ENCODE assay signal across 10 cellular contexts in the genomic region with DNA sequence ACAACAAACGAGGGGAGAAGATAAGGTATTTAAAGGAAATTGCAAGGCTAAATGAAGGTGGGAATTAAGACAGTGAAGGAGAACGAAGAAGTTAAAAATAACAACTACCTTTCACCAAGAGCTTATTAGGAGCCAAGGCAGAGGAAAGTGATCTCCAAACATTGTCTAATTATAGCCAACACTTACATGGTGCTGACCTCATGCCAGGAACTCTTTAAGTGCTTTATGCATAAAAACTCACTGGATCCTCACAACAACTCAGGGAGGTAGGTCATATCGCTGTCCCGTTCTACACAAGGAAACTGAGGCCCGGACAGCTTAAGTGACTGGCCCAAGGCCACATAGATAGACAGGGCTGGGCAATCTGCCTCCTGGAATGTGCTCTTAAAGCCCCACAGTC. TPM values are rescaled to one million over a fixed set of nuclear protein-coding genes. Genes with fewer than 3 reads are reported as not detected.
A peak's percentile ranks its signal among the peaks of the same experiment; 100 is the strongest.
DNase-seq lines count a peak whose midpoint lies in the region; ATAC-seq lines count a peak whose summit lies in the region.
"Had no signal": no experiment of that assay in that cellular context is flagged by ENCODE, and none has a peak within 500 bp of the region (broad histone marks: within the 10 kb centered on the region; RNA-seq: fewer than 3 reads in every experiment).

No MANE protein-coding gene starts in this region.

- no peak for ATAC-seq in stimulated activated naive CD8-positive, alpha-beta T cell treated with anti-CD3 and anti-CD28 coated beads, Interleukin-15, Interleukin-2, amounts not matched to agents 100 U/mL and 50 U/mL, for 24 hours
- no peak for ATAC-seq in naive thymus-derived CD4-positive, alpha-beta T cell

- H3K9me3 ChIP-seq in naive thymus-derived CD4-positive, alpha-beta T cell (ENCODE audit: control insufficient read depth in 2 of 3, low read length in 3 of 3) = no peaks in the 10 kb centered on the region

- POLR2A ChIA-PET in naive thymus-derived CD4-positive, alpha-beta T cell (lab: Charles Lee) = interaction anchor here (0.9 to 10.5 kb wide), 9 partner anchors 8 to 95 kb away, joined by 3 to 162 read pairs (median 7); a partner anchor contains a TSS

- H3K36me3 Mint-ChIP-seq in stimulated activated naive CD8-positive, alpha-beta T cell treated with anti-CD3 and anti-CD28 coated beads, Interleukin-15, Interleukin-2, amounts not matched to agents 100 ng/mL and 50 ng/mL, for 24 hours (ENCODE audit: low read depth) = no peaks in the 10 kb centered on the region
- H3K36me3 Mint-ChIP-seq in naive thymus-derived CD4-positive, alpha-beta T cell = peaks cover 0 to 1% (median 0%) of the 10 kb centered on the region in 5 donors

- H3K4me1 Mint-ChIP-seq in stimulated activated naive CD8-positive, alpha-beta T cell treated with anti-CD3 and anti-CD28 coated beads, Interleukin-15, Interleukin-2, amounts not matched to agents 100 ng/mL and 50 ng/mL, for 24 hours (ENCODE audit: low read depth) = peaks cover 44% of the 10 kb centered on the region
- peaks cover 23 to 36% (median 28%) of the 10 kb centered on the region in 7 donors for H3K4me1 Mint-ChIP-seq in naive thymus-derived CD4-positive, alpha-beta T cell

- H3K27me3 Mint-ChIP-seq in stimulated activated naive CD8-positive, alpha-beta T cell treated with anti-CD3 and anti-CD28 coated beads, Interleukin-15, Interleukin-2, amounts not matched to agents 100 ng/mL and 50 ng/mL, for 24 hours = no peaks in the 10 kb centered on the region
- peaks cover 0 to 5% (median 0%) of the 10 kb centered on the region in 5 donors for H3K27me3 Mint-ChIP-seq in naive thymus-derived CD4-positive, alpha-beta T cell

- peak overlapping the region; percentile 86 for H3K27ac ChIP-seq in caudate nucleus (ENCODE audit: low read depth, low read length)
- H3K27ac ChIP-seq in naive thymus-derived CD4-positive, alpha-beta T cell (ENCODE audit: low read depth, low read length) = peak overlapping the region; percentile 69

- H3K4me1 ChIP-seq in naive thymus-derived CD4-positive, alpha-beta T cell (ENCODE audit: control insufficient read depth in 2 of 2, insufficient read depth in 2 of 2, low read length in 2 of 2) = peaks cover 17 to 29% of the 10 kb centered on the region in 2 donors

- CTCF ChIA-PET in naive thymus-derived CD4-positive, alpha-beta T cell (lab: Charles Lee) = interaction anchor here (1.2 to 14.8 kb wide), 21 partner anchors 10 to 325 kb away, joined by 3 to 457 read pairs (median 10); a partner anchor contains a TSS

- no peaks in the 10 kb centered on the region for H3K27me3 ChIP-seq in naive thymus-derived CD4-positive, alpha-beta T cell (ENCODE audit: control insufficient read depth in 2 of 2, insufficient read depth in 2 of 2, low read length in 2 of 2)

- intact Hi-C loops in naive thymus-derived CD4-positive, alpha-beta T cell (cut with micrococcal nuclease) = loop anchor here (10.0 kb wide), 2 partner anchors 219 to 979 kb away; a partner anchor contains a TSS

- H3K4me3 ChIP-seq in naive thymus-derived CD4-positive, alpha-beta T cell (ENCODE audit: low read length) = no peak overlapping the region

- no peaks in the 10 kb centered on the region for H3K36me3 ChIP-seq in naive thymus-derived CD4-positive, alpha-beta T cell (ENCODE audit: control insufficient read depth in 2 of 3, insufficient read depth in 3 of 3, low read length in 3 of 3)
- H3K36me3 ChIP-seq: WERI-Rb-1 had no signal

- no peak for DNase-seq in stimulated activated naive CD8-positive, alpha-beta T cell treated with anti-CD3 and anti-CD28 coated beads, Interleukin-15, Interleukin-2, amounts not matched to agents 100 U/mL and 50 U/mL, for 24 hours
- DNase-seq in caudate nucleus (lab: John Stamatoyannopoulos, UW) (no peak), retina (no peak), putamen (ENCODE audit: low spot score) (no peak), iPS-NIHi11 (ENCODE audit: low spot score) (no peak)
- no peak for DNase-seq in naive thymus-derived CD4-positive, alpha-beta T cell
- no peak for DNase-seq in stimulated activated naive CD4-positive, alpha-beta T cell treated with Interleukin-2 at 50 U/mL for 16 hours (lab: John Stamatoyannopoulos, UW)

- no peaks in the 10 kb centered on the region for H3K9me3 Mint-ChIP-seq in stimulated activated naive CD8-positive, alpha-beta T cell treated with anti-CD3 and anti-CD28 coated beads, Interleukin-15, Interleukin-2, amounts not matched to agents 100 ng/mL and 50 ng/mL, for 24 hours
- no peaks in the 10 kb centered on the region for H3K9me3 Mint-ChIP-seq in naive thymus-derived CD4-positive, alpha-beta T cell

- peak overlapping the region; percentile 79 for H3K27ac Mint-ChIP-seq in stimulated activated naive CD8-positive, alpha-beta T cell treated with anti-CD3 and anti-CD28 coated beads, Interleukin-15, Interleukin-2, amounts not matched to agents 100 ng/mL and 50 ng/mL, for 24 hours
- H3K27ac Mint-ChIP-seq in naive thymus-derived CD4-positive, alpha-beta T cell = peak overlapping the region in 7 of 9 donors; percentile 87 to 99 (median 90)

- H3K4me3 Mint-ChIP-seq in stimulated activated naive CD8-positive, alpha-beta T cell treated with anti-CD3 and anti-CD28 coated beads, Interleukin-15, Interleukin-2, amounts not matched to agents 100 ng/mL and 50 ng/mL, for 24 hours = peak overlapping the region; percentile 77
- H3K4me3 Mint-ChIP-seq in naive thymus-derived CD4-positive, alpha-beta T cell = peak overlapping the region in 1 of 10 donors; percentile 94

RNA-seq across cellular contexts. Expression of a gene that starts 19.5 kb away (rescaled TPM):
- total RNA-seq in naive thymus-derived CD4-positive, alpha-beta T cell = 100 to 1,000 TPM in 2 of 5 experiments, 10 to 100 TPM in 2, 1 to 10 TPM in 1; 5.6 to 501 (median 33.7) TPM
- 1 to 10 TPM; 1.1 to 1.3 TPM for polyA plus RNA-seq in naive thymus-derived CD4-positive, alpha-beta T cell

RNA-seq across cellular contexts. Expression of a gene that starts 25.0 kb away (rescaled TPM):
- 100 to 1,000 TPM in 2 of 5 experiments, 1 to 10 TPM in 1, under 1 TPM in 2; 0.89 to 279 (median 7.1) TPM for total RNA-seq in naive thymus-derived CD4-positive, alpha-beta T cell
- polyA plus RNA-seq in naive thymus-derived CD4-positive, alpha-beta T cell = 1 to 10 TPM in 1 of 2 donors, under 1 TPM in 1; 0.28 to 1.1 TPM

RNA-seq across cellular contexts. Expression of a gene that starts 43.5 kb away (rescaled TPM):
- 10 to 100 TPM; 20.7 to 39.7 (median 34.3) TPM for total RNA-seq in naive thymus-derived CD4-positive, alpha-beta T cell
- 10 to 100 TPM; 20.9 to 30.9 TPM for polyA plus RNA-seq in naive thymus-derived CD4-positive, alpha-beta T cell

RNA-seq across cellular contexts. Expression of a gene that starts 53.2 kb away (rescaled TPM):
- under 1 TPM in 2 of 5 experiments, not detected in 3; 0.24 to 0.27 TPM for total RNA-seq in naive thymus-derived CD4-positive, alpha-beta T cell
- polyA plus RNA-seq in naive thymus-derived CD4-positive, alpha-beta T cell = not detected
- polyA plus RNA-seq: BJ had no signal
